In genomic region chr3:177930771-177931170, GRCh38 we compare ENCODE assay signal across 15 cellular contexts.
"Had no signal": no experiment of that assay in that cellular context is flagged by ENCODE, and none has a peak within 500 bp of the region (broad histone marks: within the 10 kb centered on the region; RNA-seq: fewer than 3 reads in every experiment).

No MANE protein-coding gene starts in this region.

- H3K36me3 ChIP-seq: sigmoid colon, thoracic aorta had no signal

- H3K27ac ChIP-seq: sigmoid colon had no signal

- ATAC-seq: effector memory CD8-positive, alpha-beta T cell; left lobe of liver had no signal

- DNase-seq: activated CD4-positive, alpha-beta memory T cell treated with anti-CD3 and anti-CD28 coated beads, Interleukin-2, amount 10 ng/mL, durations not matched to agents 7 days and 5 days; activated CD4-positive, alpha-beta T cell treated with anti-CD3 and anti-CD28 coated beads for 1 hour; activated gamma-delta T cell; activated T-cell treated with anti-CD3 and anti-CD28 coated beads, Interleukin-2, amount 50 U/mL, for 48 hours; effector memory CD8-positive, alpha-beta T cell; erythroblast; head of caudate nucleus; nephron progenitor cell; sigmoid colon; stimulated activated CD4-positive, alpha-beta T cell treated with anti-CD3 and anti-CD28 coated beads, Interleukin-4, amount 100 ng/mL, for 1 hour; T-helper 9 cell had no signal

- H3K4me3 ChIP-seq: sigmoid colon, thoracic aorta had no signal

- H3K27me3 ChIP-seq: sigmoid colon had no signal

- FAIRE-seq: islet of Langerhans, urothelium cell line had no signal

- H3K9me3 ChIP-seq: sigmoid colon, thoracic aorta had no signal
